2 cellular contexts compared by ENCODE assay signal in the genomic region with DNA sequence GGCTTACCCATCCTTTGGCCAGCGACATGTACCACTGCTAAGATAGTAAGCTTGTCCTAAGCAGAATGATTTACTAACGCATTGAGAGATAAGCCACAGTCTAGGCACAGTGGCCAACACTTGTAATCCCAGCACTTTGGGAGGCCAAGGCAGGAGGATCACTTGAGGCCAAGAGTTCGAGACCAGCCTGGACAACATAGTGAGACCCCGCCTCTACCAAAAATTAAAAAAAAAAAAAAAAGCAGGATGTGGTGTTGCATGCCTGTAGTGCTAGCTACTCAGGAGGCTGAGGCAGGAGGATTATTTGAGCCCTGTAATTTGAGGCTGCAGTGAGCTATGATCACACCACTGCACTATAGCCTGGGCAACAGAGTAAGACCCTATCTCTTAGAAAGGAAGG.
TF ChIP-seq lines count a peak whose summit lies in the region.

No MANE protein-coding gene starts in this region.

TF ChIP-seq in HEK293, 187 proteins besides CTCF, POLR2A, EP300 and RAD21:
- TF ChIP-seq, protein P1, sequence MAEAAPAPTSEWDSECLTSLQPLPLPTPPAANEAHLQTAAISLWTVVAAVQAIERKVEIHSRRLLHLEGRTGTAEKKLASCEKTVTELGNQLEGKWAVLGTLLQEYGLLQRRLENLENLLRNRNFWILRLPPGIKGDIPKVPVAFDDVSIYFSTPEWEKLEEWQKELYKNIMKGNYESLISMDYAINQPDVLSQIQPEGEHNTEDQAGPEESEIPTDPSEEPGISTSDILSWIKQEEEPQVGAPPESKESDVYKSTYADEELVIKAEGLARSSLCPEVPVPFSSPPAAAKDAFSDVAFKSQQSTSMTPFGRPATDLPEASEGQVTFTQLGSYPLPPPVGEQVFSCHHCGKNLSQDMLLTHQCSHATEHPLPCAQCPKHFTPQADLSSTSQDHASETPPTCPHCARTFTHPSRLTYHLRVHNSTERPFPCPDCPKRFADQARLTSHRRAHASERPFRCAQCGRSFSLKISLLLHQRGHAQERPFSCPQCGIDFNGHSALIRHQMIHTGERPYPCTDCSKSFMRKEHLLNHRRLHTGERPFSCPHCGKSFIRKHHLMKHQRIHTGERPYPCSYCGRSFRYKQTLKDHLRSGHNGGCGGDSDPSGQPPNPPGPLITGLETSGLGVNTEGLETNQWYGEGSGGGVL (tag by site-specific recombination; IDR thresholded peaks at IDR 0.05): no peak
- TF ChIP-seq ZNF549 (tag by site-specific recombination; IDR thresholded peaks at IDR 0.05): no peak
- peak; percentile 48; the same call in 1 of the 2 replicates for TF ChIP-seq ZNF121 (tag by site-specific recombination; IDR thresholded peaks at IDR 0.05)

TF ChIP-seq in K562, 482 proteins besides CTCF, POLR2A, EP300 and RAD21:
- TF ChIP-seq HBP1 (CRISPR knock-in tag; IDR thresholded peaks at IDR 0.05): no peak
- TF ChIP-seq ZNF121 (CRISPR knock-in tag; conservative IDR thresholded peaks at IDR 0.05): peak; percentile 77
